Comparison of ENCODE assay signal across 1 cellular context in the genomic region with DNA sequence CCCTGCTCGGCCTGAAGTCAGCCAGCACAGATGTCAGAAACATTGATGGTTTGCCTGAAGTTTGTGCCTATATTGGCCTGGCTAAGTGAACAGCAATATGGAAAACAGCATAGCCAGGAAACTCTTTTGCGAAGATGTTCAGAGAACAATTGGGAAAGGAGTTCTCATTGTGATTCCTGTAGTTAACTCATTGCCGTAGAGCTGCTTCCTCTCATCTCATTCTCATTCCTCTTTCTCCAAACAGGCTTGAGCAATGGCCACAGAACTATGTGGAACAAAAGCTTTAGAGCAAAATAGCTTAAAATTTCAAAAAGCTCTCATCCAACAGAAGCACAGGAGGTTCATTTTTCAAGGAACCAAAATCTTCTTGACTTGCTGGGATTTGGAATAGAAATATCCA.
TF ChIP-seq lines count a peak whose summit lies in the region.

No MANE protein-coding gene starts in this region.

TF ChIP-seq in H1, 55 proteins besides CTCF, POLR2A, EP300 and RAD21:
- TF ChIP-seq RBBP5 (IDR thresholded peaks at IDR 0.05; ENCODE audit: borderline replicate concordance, low read depth, low read length) (no peak), NANOG (IDR thresholded peaks at IDR 0.05; ENCODE audit: insufficient read depth, low read depth, low read length, poor library complexity, severe bottlenecking) (peak; percentile 55)
